ENCODE assay signal across 1 cellular context in genomic region chr3:107987036-107987557, GRCh38.
A peak's percentile ranks its signal among the peaks of the same experiment; 100 is the strongest.
TF ChIP-seq lines count a peak whose summit lies in the region.

No MANE protein-coding gene starts in this region.

TF ChIP-seq in SK-N-SH, 30 proteins besides CTCF, POLR2A, EP300 and RAD21 (continued from another document):
- TF ChIP-seq, protein P1, sequence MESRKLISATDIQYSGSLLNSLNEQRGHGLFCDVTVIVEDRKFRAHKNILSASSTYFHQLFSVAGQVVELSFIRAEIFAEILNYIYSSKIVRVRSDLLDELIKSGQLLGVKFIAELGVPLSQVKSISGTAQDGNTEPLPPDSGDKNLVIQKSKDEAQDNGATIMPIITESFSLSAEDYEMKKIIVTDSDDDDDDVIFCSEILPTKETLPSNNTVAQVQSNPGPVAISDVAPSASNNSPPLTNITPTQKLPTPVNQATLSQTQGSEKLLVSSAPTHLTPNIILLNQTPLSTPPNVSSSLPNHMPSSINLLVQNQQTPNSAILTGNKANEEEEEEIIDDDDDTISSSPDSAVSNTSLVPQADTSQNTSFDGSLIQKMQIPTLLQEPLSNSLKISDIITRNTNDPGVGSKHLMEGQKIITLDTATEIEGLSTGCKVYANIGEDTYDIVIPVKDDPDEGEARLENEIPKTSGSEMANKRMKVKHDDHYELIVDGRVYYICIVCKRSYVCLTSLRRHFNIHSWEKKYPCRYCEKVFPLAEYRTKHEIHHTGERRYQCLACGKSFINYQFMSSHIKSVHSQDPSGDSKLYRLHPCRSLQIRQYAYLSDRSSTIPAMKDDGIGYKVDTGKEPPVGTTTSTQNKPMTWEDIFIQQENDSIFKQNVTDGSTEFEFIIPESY (IDR thresholded peaks at IDR 0.05; ENCODE audit: borderline replicate concordance, low read depth), result no peak
- peak; percentile 87 for TF ChIP-seq GATA2 (CRISPR knock-in tag; IDR thresholded peaks at IDR 0.05)
- TF ChIP-seq TCF12 (IDR thresholded peaks at IDR 0.05), result peak; percentile 97
- no peak for TF ChIP-seq GABPA (IDR thresholded peaks at IDR 0.05; ENCODE audit: low read depth)
- peak; percentile 31; the same call in 1 of the 2 replicates for TF ChIP-seq FOSL2 (IDR thresholded peaks at IDR 0.05; ENCODE audit: borderline replicate concordance, low read depth)
- peak; percentile 49 for TF ChIP-seq JUND (IDR thresholded peaks at IDR 0.05)
- TF ChIP-seq, protein P2, sequence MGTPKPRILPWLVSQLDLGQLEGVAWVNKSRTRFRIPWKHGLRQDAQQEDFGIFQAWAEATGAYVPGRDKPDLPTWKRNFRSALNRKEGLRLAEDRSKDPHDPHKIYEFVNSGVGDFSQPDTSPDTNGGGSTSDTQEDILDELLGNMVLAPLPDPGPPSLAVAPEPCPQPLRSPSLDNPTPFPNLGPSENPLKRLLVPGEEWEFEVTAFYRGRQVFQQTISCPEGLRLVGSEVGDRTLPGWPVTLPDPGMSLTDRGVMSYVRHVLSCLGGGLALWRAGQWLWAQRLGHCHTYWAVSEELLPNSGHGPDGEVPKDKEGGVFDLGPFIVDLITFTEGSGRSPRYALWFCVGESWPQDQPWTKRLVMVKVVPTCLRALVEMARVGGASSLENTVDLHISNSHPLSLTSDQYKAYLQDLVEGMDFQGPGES (IDR thresholded peaks at IDR 0.05; ENCODE audit: low read depth, low read length), result no peak
- TF ChIP-seq, protein P3, sequence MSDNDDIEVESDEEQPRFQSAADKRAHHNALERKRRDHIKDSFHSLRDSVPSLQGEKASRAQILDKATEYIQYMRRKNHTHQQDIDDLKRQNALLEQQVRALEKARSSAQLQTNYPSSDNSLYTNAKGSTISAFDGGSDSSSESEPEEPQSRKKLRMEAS (IDR thresholded peaks at IDR 0.05; ENCODE audit: low read depth), result peak; percentile 54
- no peak for TF ChIP-seq MXI1 (IDR thresholded peaks at IDR 0.05; ENCODE audit: low read depth, low read length)
- TF ChIP-seq USF2 (IDR thresholded peaks at IDR 0.05; ENCODE audit: borderline replicate concordance, low read depth, low read length), result no peak
- peak; percentile 54; the same call in 1 of the 2 replicates for TF ChIP-seq FOXM1 (IDR thresholded peaks at IDR 0.05; ENCODE audit: low read depth)
- TF ChIP-seq NFIC (IDR thresholded peaks at IDR 0.05; ENCODE audit: borderline replicate concordance), result peak; percentile 92
- TF ChIP-seq TEAD4 (IDR thresholded peaks at IDR 0.05; ENCODE audit: borderline replicate concordance, insufficient read depth), result peak; percentile 87
- peak; percentile 86 for TF ChIP-seq CHD2 (IDR thresholded peaks at IDR 0.05; ENCODE audit: low read length, partially characterized antibody)
- TF ChIP-seq RXRA (IDR thresholded peaks at IDR 0.05; ENCODE audit: borderline replicate concordance, low read depth), result peak; percentile 76
- TF ChIP-seq FOXJ3 (CRISPR knock-in tag; IDR thresholded peaks at IDR 0.05), result peak; percentile 79; the same call in 1 of the 2 replicates
- TF ChIP-seq EZH2phosphoT487 (IDR thresholded peaks at IDR 0.05; ENCODE audit: borderline replicate concordance, low read depth), result no peak
- TF ChIP-seq RCOR1 (IDR thresholded peaks at IDR 0.05; ENCODE audit: low read length), result peak; percentile 94
- no peak for TF ChIP-seq YY1 (IDR thresholded peaks at IDR 0.05; ENCODE audit: low read depth)
- no peak for TF ChIP-seq RFX5 (IDR thresholded peaks at IDR 0.05; ENCODE audit: low read length)
- TF ChIP-seq USF1 (IDR thresholded peaks at IDR 0.05; ENCODE audit: borderline replicate concordance, low read depth), result 0 out of 2 replicates have a peak, but pooled peaks have one; percentile 17
- no peak; the same call in 1 of the 2 replicates for TF ChIP-seq TAF1 (IDR thresholded peaks at IDR 0.05; ENCODE audit: borderline replicate concordance, low read depth, low read length)
- TF ChIP-seq SIN3A (IDR thresholded peaks at IDR 0.05; ENCODE audit: borderline replicate concordance, low read depth, low read length), result no peak
- peak; percentile 74 for TF ChIP-seq MEF2A (IDR thresholded peaks at IDR 0.05; ENCODE audit: borderline replicate concordance, low read depth)
- no peak for TF ChIP-seq SMC3 (IDR thresholded peaks at IDR 0.05; ENCODE audit: low read depth, low read length)
- TF ChIP-seq ELF1 (IDR thresholded peaks at IDR 0.05), result 0 out of 2 replicates have a peak, but pooled peaks have one; percentile 27
TF ChIP-seq in SK-N-SH: peak in this region for 18.
